Comparison of ENCODE assay signal across 20 cellular contexts in genomic region chr1:230899845-230900251, GRCh38. TPM values are rescaled to one million over a fixed set of nuclear protein-coding genes. Genes with fewer than 3 reads are reported as not detected.
DNase-seq lines count a peak whose midpoint lies in the region; ATAC-seq, FAIRE-seq and TF ChIP-seq lines count a peak whose summit lies in the region.
"Had no signal": no experiment of that assay in that cellular context is flagged by ENCODE, and none has a peak within 500 bp of the region (broad histone marks: within the 10 kb centered on the region; RNA-seq: fewer than 3 reads in every experiment).

No MANE protein-coding gene starts in this region.

- intact Hi-C loops in CD4-positive, alpha-beta T cell (cut with DNase I, micrococcal nuclease) = no loop called here

- DNase-seq in A172 (ENCODE audit: low spot score) (peak; percentile 20), D721Med (ENCODE audit: insufficient read length, low spot score) (no peak), cardiac fibroblast (ENCODE audit: low read depth in 2 of 2) (peak; percentile 91 to 97), lung (ENCODE audit: low spot score) (no peak), UCSD-AML1 (lab: John Stamatoyannopoulos, UW; ENCODE audit: unreplicated experiment) (no peak), occipital lobe (lab: John Stamatoyannopoulos, UW) (no peak), NCI-H1930 (lab: John Stamatoyannopoulos, UW) (no peak)
- no peak for DNase-seq in CD4-positive, alpha-beta T cell
- DNase-seq: activated effector memory CD4-positive, alpha-beta T cell treated with anti-CD3 and anti-CD28 coated beads, Interleukin-2, amount 50 U/mL, for 16 hours; C1 segment of cervical spinal cord; caudate nucleus; DND-41; NCI-H1417 treated with DMSO at 0.1 percent for 48 hours; NCI-H446 treated with DMSO at 0.1 percent for 48 hours; nephron progenitor cell had no signal

- TF ChIP-seq CTCF in D721Med (IDR thresholded peaks at IDR 0.05; ENCODE audit: insufficient read depth, missing control alignments) (no peak), cardiac fibroblast (IDR thresholded peaks at IDR 0.05; ENCODE audit: low read depth, low read length) (no peak), lung (IDR thresholded peaks at IDR 0.05; ENCODE audit: control extremely low read depth, extremely low read depth) (no peak)
- no peak for TF ChIP-seq CTCF in CD4-positive, alpha-beta T cell (IDR thresholded peaks at IDR 0.05)

- no peaks in the 10 kb centered on the region for H3K9me3 ChIP-seq in lung (ENCODE audit: control insufficient read depth in 2 of 2, insufficient read depth in 1 of 2, low read length in 1 of 2)
- no peaks in the 10 kb centered on the region for H3K9me3 ChIP-seq in CD4-positive, alpha-beta T cell (ENCODE audit: control insufficient read depth, low read length)
- H3K9me3 ChIP-seq: HAP-1 had no signal

- WGBS in lung, 2 donors = 51 to 83% methylated on average over 5 of the region's 5 CpGs

- ATAC-seq in lung (ENCODE audit: insufficient read depth, low FRiP score) = peak; percentile 38
- ATAC-seq in CD4-positive, alpha-beta T cell (ENCODE audit: poor library complexity) = no peak

- peaks cover 0 to 4% of the 10 kb centered on the region in 2 donors for H3K4me1 ChIP-seq in lung (ENCODE audit: control insufficient read depth in 2 of 2, insufficient read depth in 2 of 2, low read length in 2 of 2)
- H3K4me1 ChIP-seq: HAP-1 had no signal

- no peaks in the 10 kb centered on the region for H3K27me3 ChIP-seq in lung (ENCODE audit: control insufficient read depth, insufficient read depth)
- no peaks in the 10 kb centered on the region for H3K27me3 ChIP-seq in CD4-positive, alpha-beta T cell (ENCODE audit: control insufficient read depth, insufficient read depth, low read length)
- H3K27me3 ChIP-seq: hepatocyte had no signal

- no peaks in the 10 kb centered on the region for H3K9me3 Mint-ChIP-seq in CD4-positive, alpha-beta T cell
- H3K9me3 Mint-ChIP-seq: nephron progenitor cell; stimulated activated naive CD8-positive, alpha-beta T cell treated with anti-CD3 and anti-CD28 coated beads, Interleukin-15, Interleukin-2, amounts not matched to agents 100 ng/mL and 50 ng/mL, for 24 hours had no signal

- peak; percentile 67 for FAIRE-seq in D721Med (lab: Jason Lieb, UNC)

- H3K27ac Mint-ChIP-seq in CD4-positive, alpha-beta T cell = no peak overlapping the region
- H3K27ac Mint-ChIP-seq: nephron progenitor cell; stimulated activated naive CD8-positive, alpha-beta T cell treated with anti-CD3 and anti-CD28 coated beads, Interleukin-15, Interleukin-2, amounts not matched to agents 100 ng/mL and 50 ng/mL, for 24 hours had no signal

- POLR2A ChIA-PET in CD4-positive, alpha-beta T cell (lab: Charles Lee) = no interaction called here

- H3K4me1 Mint-ChIP-seq in CD4-positive, alpha-beta T cell (ENCODE audit: low read depth) = no peaks in the 10 kb centered on the region
- H3K4me1 Mint-ChIP-seq: nephron progenitor cell had no signal

- no peaks in the 10 kb centered on the region for H3K36me3 ChIP-seq in lung (ENCODE audit: control insufficient read depth in 2 of 2, insufficient read depth in 2 of 2, low read length in 2 of 2)
- H3K36me3 ChIP-seq: HAP-1 had no signal

- no peak overlapping the region for H3K4me3 Mint-ChIP-seq in CD4-positive, alpha-beta T cell
- H3K4me3 Mint-ChIP-seq: nephron progenitor cell; stimulated activated naive CD8-positive, alpha-beta T cell treated with anti-CD3 and anti-CD28 coated beads, Interleukin-15, Interleukin-2, amounts not matched to agents 100 ng/mL and 50 ng/mL, for 24 hours had no signal

- CTCF ChIA-PET in CD4-positive, alpha-beta T cell (lab: Charles Lee) = no interaction called here

- H3K27ac ChIP-seq in lung (ENCODE audit: low read depth in 1 of 2, low read length in 1 of 2) = no peak overlapping the region
- no peak overlapping the region for H3K27ac ChIP-seq in CD4-positive, alpha-beta T cell (ENCODE audit: low read depth, low read length)
- H3K27ac ChIP-seq: epithelial cell of prostate, hepatocyte, skin epidermis had no signal

- no peaks in the 10 kb centered on the region for H3K27me3 Mint-ChIP-seq in CD4-positive, alpha-beta T cell
- H3K27me3 Mint-ChIP-seq: stimulated activated naive CD8-positive, alpha-beta T cell treated with anti-CD3 and anti-CD28 coated beads, Interleukin-15, Interleukin-2, amounts not matched to agents 100 ng/mL and 50 ng/mL, for 24 hours had no signal

- H3K4me3 ChIP-seq in cardiac fibroblast (replicated peaks in 1 of 2; ENCODE audit: low read depth in 2 of 2, low read length in 2 of 2) = no peak overlapping the region
- H3K4me3 ChIP-seq in lung = no peak overlapping the region
- H3K4me3 ChIP-seq: HAP-1, hepatocyte, skin epidermis had no signal

- peaks cover 22% of the 10 kb centered on the region for H3K36me3 Mint-ChIP-seq in CD4-positive, alpha-beta T cell (ENCODE audit: low read depth)

RNA-seq across cellular contexts. Expression of gene C1orf198, which starts 31.5 kb away (rescaled TPM):
- 42.9 and 43.6 TPM in 2 replicates for total RNA-seq in A172 (2014; rRNA removed; shearing (Covaris generic))
- total RNA-seq in lung = 100 to 1,000 TPM in 1 of 2 donors, 10 to 100 TPM in 1; 51.9 to 109 TPM
- 10 to 100 TPM; 25.8 to 47.5 TPM for polyA plus RNA-seq in lung
- 14.5 TPM for total RNA-seq in occipital lobe
- total RNA-seq in CD4-positive, alpha-beta T cell = 1 to 10 TPM; 2.2 TPM

Comparison
In these comparisons a context has a peak if more than half of its experiments do, and no peak if none do; other contexts are left out.
1. DNase-seq: peak in A172 (single experiment) and cardiac fibroblast (2 of 2); none in D721Med (single experiment), lung (single experiment), UCSD-AML1 (single experiment), occipital lobe (single experiment), CD4-positive, alpha-beta T cell (0 of 10) and NCI-H1930 (0 of 2).